14 cellular contexts compared by ENCODE assay signal in genomic region chr12:11710906-11711305, GRCh38.
"Had no signal": no experiment of that assay in that cellular context is flagged by ENCODE, and none has a peak within 500 bp of the region (broad histone marks: within the 10 kb centered on the region; RNA-seq: fewer than 3 reads in every experiment).

No MANE protein-coding gene starts in this region.

- H3K27ac Mint-ChIP-seq: activated CD4-positive, alpha-beta T cell treated with anti-CD3 and anti-CD28 coated beads, Interleukin-2, amount 10 ng/mL, durations not matched to agents 7 days and 5 days; activated naive CD8-positive, alpha-beta T cell treated with anti-CD3 and anti-CD28 coated beads, Interleukin-2, amount 10 ng/mL, durations not matched to agents 7 days and 5 days; naive thymus-derived CD8-positive, alpha-beta T cell had no signal

- H3K27ac ChIP-seq: cardiac muscle cell, psoas muscle, vagina had no signal

- H3K27me3 ChIP-seq: cardiac muscle cell, vagina had no signal

- H3K9me3 Mint-ChIP-seq: activated CD4-positive, alpha-beta T cell treated with anti-CD3 and anti-CD28 coated beads, Interleukin-2, amount 10 ng/mL, durations not matched to agents 7 days and 5 days; naive thymus-derived CD8-positive, alpha-beta T cell had no signal

- H3K9me3 ChIP-seq: mucosa of descending colon, psoas muscle, vagina had no signal

- H3K4me3 Mint-ChIP-seq: activated CD4-positive, alpha-beta T cell treated with anti-CD3 and anti-CD28 coated beads, Interleukin-2, amount 10 ng/mL, durations not matched to agents 7 days and 5 days; activated naive CD8-positive, alpha-beta T cell treated with anti-CD3 and anti-CD28 coated beads, Interleukin-2, amount 10 ng/mL, durations not matched to agents 7 days and 5 days; naive thymus-derived CD8-positive, alpha-beta T cell had no signal

- H3K36me3 ChIP-seq: cardiac muscle cell, vagina had no signal

- ATAC-seq: mucosa of descending colon; naive thymus-derived CD8-positive, alpha-beta T cell; stimulated activated naive CD8-positive, alpha-beta T cell treated with anti-CD3 and anti-CD28 coated beads, Interleukin-15, Interleukin-2, amounts not matched to agents 100 U/mL and 50 U/mL, for 24 hours had no signal

- DNase-seq: activated CD4-positive, alpha-beta T cell treated with anti-CD3 and anti-CD28 coated beads, Interleukin-2, amount 10 ng/mL, durations not matched to agents 7 days and 5 days; activated CD4-positive, CD25-positive, alpha-beta regulatory T cell; activated effector memory CD4-positive, alpha-beta T cell treated with Interleukin-2 at 50 U/mL for 16 hours; activated naive CD8-positive, alpha-beta T cell treated with anti-CD3 and anti-CD28 coated beads, Interleukin-2, amount 10 ng/mL, durations not matched to agents 7 days and 5 days; effector CD8-positive, alpha-beta T cell; mucosa of descending colon; naive thymus-derived CD8-positive, alpha-beta T cell; nucleus accumbens; psoas muscle; stimulated activated CD4-positive, alpha-beta T cell treated with anti-CD3 and anti-CD28 coated beads, Interleukin-12 subunit alpha, Interleukin-12 subunit beta, amount 100 ng/mL, for 4 hours; stimulated activated CD4-positive, alpha-beta T cell treated with anti-CD3 and anti-CD28 coated beads, Interleukin-2, amount 100 ng/mL, for 48 hours; stimulated activated naive CD8-positive, alpha-beta T cell treated with anti-CD3 and anti-CD28 coated beads, Interleukin-15, Interleukin-2, amounts not matched to agents 100 U/mL and 50 U/mL, for 24 hours had no signal

- H3K4me3 ChIP-seq: cardiac muscle cell, mucosa of descending colon, psoas muscle, vagina had no signal

- H3K27me3 Mint-ChIP-seq: activated CD4-positive, alpha-beta T cell treated with anti-CD3 and anti-CD28 coated beads, Interleukin-2, amount 10 ng/mL, durations not matched to agents 7 days and 5 days; activated naive CD8-positive, alpha-beta T cell treated with anti-CD3 and anti-CD28 coated beads, Interleukin-2, amount 10 ng/mL, durations not matched to agents 7 days and 5 days; naive thymus-derived CD8-positive, alpha-beta T cell had no signal
